Comparison of ENCODE assay signal across 2 cellular contexts in genomic region chr16:71954180-71954579, GRCh38.
A peak's percentile ranks its signal among the peaks of the same experiment; 100 is the strongest.
TF ChIP-seq lines count a peak whose summit lies in the region.

No MANE protein-coding gene starts in this region.

TF ChIP-seq in HepG2, 621 proteins besides CTCF, POLR2A, EP300 and RAD21:
- TF ChIP-seq RFX5 (IDR thresholded peaks at IDR 0.05; ENCODE audit: low read depth, low read length) (peak; percentile 88), RXRA (CRISPR knock-in tag; IDR thresholded peaks at IDR 0.05) (no peak), ZUFSP (CRISPR knock-in tag; IDR thresholded peaks at IDR 0.05; ENCODE audit: borderline replicate concordance) (no peak), ZNF572 (CRISPR knock-in tag; IDR thresholded peaks at IDR 0.05) (no peak)

TF ChIP-seq in H1, 55 proteins besides CTCF, POLR2A, EP300 and RAD21:
- TF ChIP-seq ZNF274 (IDR thresholded peaks at IDR 0.05; ENCODE audit: borderline replicate concordance, extremely low read depth, low read length) (no peak), KDM1A (IDR thresholded peaks at IDR 0.05; ENCODE audit: borderline replicate concordance, low read length) (no peak), YY1 (IDR thresholded peaks at IDR 0.05; ENCODE audit: low read depth, low read length) (no peak), RFX5 (IDR thresholded peaks at IDR 0.05; ENCODE audit: borderline replicate concordance, low read depth, low read length) (peak; percentile 52; the same call in 1 of the 2 replicates)
